ENCODE assay signal across 25 cellular contexts in genomic region chr6:108961985-108962384, GRCh38.
DNase-seq lines count a peak whose midpoint lies in the region; FAIRE-seq and TF ChIP-seq lines count a peak whose summit lies in the region.
"Had no signal": no experiment of that assay in that cellular context is flagged by ENCODE, and none has a peak within 500 bp of the region (broad histone marks: within the 10 kb centered on the region; RNA-seq: fewer than 3 reads in every experiment).

No MANE protein-coding gene starts in this region.

- CTCF ChIA-PET in RWPE1 (lab: Yijun Ruan, JAX), result no interaction called here

- DNase-seq in GM03348 (ENCODE audit: low spot score) (peak; percentile 74), astrocyte (ENCODE audit: low read depth) (peak; percentile 88), fibroblast of mammary gland (ENCODE audit: low read depth) (peak; percentile 82), sigmoid colon (no peak), amygdala (lab: John Stamatoyannopoulos, UW) (no peak), NK-92 (lab: John Stamatoyannopoulos, UW; ENCODE audit: unreplicated experiment) (no peak), RWPE1 (ENCODE audit: low spot score) (no peak), nucleus accumbens (lab: John Stamatoyannopoulos, UW) (no peak)
- DNase-seq: activated naive CD8-positive, alpha-beta T cell treated with anti-CD3 and anti-CD28 coated beads, Interleukin-2, amount 10 ng/mL, durations not matched to agents 7 days and 5 days; caudate nucleus; foreskin keratinocyte; naive B cell; NCI-H2081; NCI-H524 treated with DMSO at 0.1 percent for 48 hours; stimulated activated CD4-positive, alpha-beta T cell treated with anti-CD3 and anti-CD28 coated beads, Interleukin-2, amount 100 ng/mL, for 24 hours; stimulated activated naive CD8-positive, alpha-beta T cell treated with anti-CD3 and anti-CD28 coated beads, Interleukin-15, amount 100 ng/mL, for 72 hours had no signal

- 83 to 90% methylated on average over 6 of the region's 6 CpGs for WGBS in sigmoid colon, 2 donors

- no peak overlapping the region for H3K9ac ChIP-seq in astrocyte (ENCODE audit: low read length)
- H3K9ac ChIP-seq: BLaER1, parathyroid adenoma had no signal

- no peaks in the 10 kb centered on the region for H3K27me3 Mint-ChIP-seq in astrocyte (ENCODE audit: low read depth, unreplicated experiment)
- H3K27me3 Mint-ChIP-seq: activated T-helper 17 cell treated with anti-CD3 and anti-CD28 coated beads, Interleukin-2, amount 50 U/mL, for 72 hours; stimulated activated naive CD8-positive, alpha-beta T cell treated with anti-CD3 and anti-CD28 coated beads, Interleukin-15, amount 100 ng/mL, for 72 hours had no signal

- H3K4me2 ChIP-seq in astrocyte (ENCODE audit: low read length), result peak overlapping the region; percentile 6
- H3K4me2 ChIP-seq: BLaER1 had no signal

- no peaks in the 10 kb centered on the region for H3K79me2 ChIP-seq in astrocyte (ENCODE audit: insufficient read depth, low read length)
- H3K79me2 ChIP-seq: parathyroid adenoma had no signal

- TF ChIP-seq POLR2A in sigmoid colon (IDR thresholded peaks at IDR 0.05), result no peak

- no peaks in the 10 kb centered on the region for H3K27me3 ChIP-seq in astrocyte (ENCODE audit: insufficient read depth, low read length)
- no peaks in the 10 kb centered on the region for H3K27me3 ChIP-seq in sigmoid colon
- H3K27me3 ChIP-seq: BLaER1, foreskin keratinocyte, upper lobe of left lung had no signal

- no peaks in the 10 kb centered on the region for H3K9me3 Mint-ChIP-seq in astrocyte (ENCODE audit: unreplicated experiment)
- H3K9me3 Mint-ChIP-seq: activated naive CD8-positive, alpha-beta T cell treated with anti-CD3 and anti-CD28 coated beads, Interleukin-2, amount 10 ng/mL, durations not matched to agents 7 days and 5 days; activated T-helper 17 cell treated with anti-CD3 and anti-CD28 coated beads, Interleukin-2, amount 50 U/mL, for 72 hours; naive B cell; stimulated activated naive CD8-positive, alpha-beta T cell treated with anti-CD3 and anti-CD28 coated beads, Interleukin-15, amount 100 ng/mL, for 72 hours had no signal

- intact Hi-C loops in sigmoid colon (cut with DNase I), result no loop called here

- H3K27ac Mint-ChIP-seq in astrocyte (ENCODE audit: unreplicated experiment), result no peak overlapping the region
- H3K27ac Mint-ChIP-seq: activated naive CD8-positive, alpha-beta T cell treated with anti-CD3 and anti-CD28 coated beads, Interleukin-2, amount 10 ng/mL, durations not matched to agents 7 days and 5 days; activated T-helper 17 cell treated with anti-CD3 and anti-CD28 coated beads, Interleukin-2, amount 50 U/mL, for 72 hours; naive B cell; stimulated activated naive CD8-positive, alpha-beta T cell treated with anti-CD3 and anti-CD28 coated beads, Interleukin-15, amount 100 ng/mL, for 72 hours had no signal

- TF ChIP-seq EP300 in sigmoid colon (IDR thresholded peaks at IDR 0.05), result no peak

- H3K4me3 ChIP-seq in astrocyte (ENCODE audit: insufficient read depth, low read depth, low read length) (no peak overlapping the region), fibroblast of mammary gland (ENCODE audit: control insufficient read depth, low read depth, low read length) (no peak overlapping the region), sigmoid colon (no peak overlapping the region)
- H3K4me3 ChIP-seq: BLaER1, GM12878, upper lobe of left lung had no signal

- H2AFZ ChIP-seq in astrocyte (ENCODE audit: low read depth, low read length), result peak overlapping the region; percentile 43
- H2AFZ ChIP-seq: parathyroid adenoma had no signal

- H3K4me3 Mint-ChIP-seq in astrocyte (ENCODE audit: unreplicated experiment), result no peak overlapping the region
- H3K4me3 Mint-ChIP-seq: activated naive CD8-positive, alpha-beta T cell treated with anti-CD3 and anti-CD28 coated beads, Interleukin-2, amount 10 ng/mL, durations not matched to agents 7 days and 5 days; activated T-helper 17 cell treated with anti-CD3 and anti-CD28 coated beads, Interleukin-2, amount 50 U/mL, for 72 hours; naive B cell; stimulated activated naive CD8-positive, alpha-beta T cell treated with anti-CD3 and anti-CD28 coated beads, Interleukin-15, amount 100 ng/mL, for 72 hours had no signal

- TF ChIP-seq CTCF in astrocyte (IDR thresholded peaks at IDR 0.05; ENCODE audit: insufficient read depth, low read depth, low read length) (no peak), fibroblast of mammary gland (conservative IDR thresholded peaks at IDR 0.05; ENCODE audit: control insufficient read depth, insufficient read depth, low read depth, low read length) (no peak), sigmoid colon (IDR thresholded peaks at IDR 0.05) (no peak), RWPE1 (conservative IDR thresholded peaks at IDR 0.05; ENCODE audit: low read depth) (no peak)

- H3K27ac ChIP-seq in astrocyte (ENCODE audit: low read depth, low read length), result no peak overlapping the region
- H3K27ac ChIP-seq in sigmoid colon, result peak overlapping the region in 3 of 4 donors; percentile 60 to 66 (median 63)
- no peak overlapping the region for H3K27ac ChIP-seq in RWPE1
- H3K27ac ChIP-seq: foreskin keratinocyte, parathyroid adenoma, upper lobe of left lung had no signal

- peaks cover 5% of the 10 kb centered on the region for H3K4me1 Mint-ChIP-seq in astrocyte (ENCODE audit: low read depth, unreplicated experiment)

- FAIRE-seq in astrocyte (lab: Jason Lieb, UNC), result peak; percentile 45
- FAIRE-seq: D721Med, G401.6, GM12878, HepG2, TTC549 had no signal

- peaks cover 2% of the 10 kb centered on the region for H3K36me3 Mint-ChIP-seq in astrocyte (ENCODE audit: low read depth, unreplicated experiment)
- H3K36me3 Mint-ChIP-seq: activated naive CD8-positive, alpha-beta T cell treated with anti-CD3 and anti-CD28 coated beads, Interleukin-2, amount 10 ng/mL, durations not matched to agents 7 days and 5 days; naive B cell had no signal

- POLR2A ChIA-PET in RWPE1 (lab: Yijun Ruan, JAX; ENCODE audit: low non-redundant PET), result no interaction called here

- H3K9me3 ChIP-seq in astrocyte (ENCODE audit: insufficient read depth, low read depth, low read length) (no peaks in the 10 kb centered on the region), sigmoid colon (no peaks in the 10 kb centered on the region)
- H3K9me3 ChIP-seq: BLaER1, upper lobe of left lung had no signal

- no peaks in the 10 kb centered on the region for H4K20me1 ChIP-seq in astrocyte (ENCODE audit: insufficient read depth, low read length)
- H4K20me1 ChIP-seq: BLaER1 had no signal

- H3K36me3 ChIP-seq in astrocyte (ENCODE audit: insufficient read depth, low read length), result no peaks in the 10 kb centered on the region
- no peaks in the 10 kb centered on the region for H3K36me3 ChIP-seq in sigmoid colon
- H3K36me3 ChIP-seq: BLaER1, upper lobe of left lung had no signal

- H3K4me1 ChIP-seq in astrocyte (ENCODE audit: insufficient read depth, low read length), result peaks cover 4% of the 10 kb centered on the region
- H3K4me1 ChIP-seq in sigmoid colon, result peaks cover 0 to 33% (median 24%) of the 10 kb centered on the region in 4 donors
- H3K4me1 ChIP-seq: foreskin keratinocyte had no signal

Comparison
In these comparisons a context has a peak if more than half of its experiments do, and no peak if none do; other contexts are left out.
1. DNase-seq: peak in GM03348 (single experiment), astrocyte (single experiment) and fibroblast of mammary gland (single experiment); none in sigmoid colon (single experiment), amygdala (0 of 56), NK-92 (single experiment), RWPE1 (single experiment) and nucleus accumbens (0 of 56).
2. H3K27ac ChIP-seq: peak in sigmoid colon (3 of 4); none in astrocyte (single experiment) and RWPE1 (single experiment).